ENCODE assay signal across 9 cellular contexts in genomic region chr4:150960818-150961217, GRCh38. TPM values are rescaled to one million over a fixed set of nuclear protein-coding genes. Genes with fewer than 3 reads are reported as not detected.
A peak's percentile ranks its signal among the peaks of the same experiment; 100 is the strongest.
DNase-seq lines count a peak whose midpoint lies in the region; ATAC-seq and TF ChIP-seq lines count a peak whose summit lies in the region.
"Had no signal": no experiment of that assay in that cellular context is flagged by ENCODE, and none has a peak within 500 bp of the region (broad histone marks: within the 10 kb centered on the region; RNA-seq: fewer than 3 reads in every experiment).

No MANE protein-coding gene starts in this region.

- ATAC-seq in GM18502 (IDR thresholded peaks at IDR 0.05; ENCODE audit: poor library complexity, unreplicated experiment) (peak; percentile 57), left lung (peak; percentile 88)
- ATAC-seq in activated naive CD8-positive, alpha-beta T cell treated with anti-CD3 and anti-CD28 coated beads, Interleukin-2, amount 10 ng/mL, durations not matched to agents 7 days and 5 days (ENCODE audit: low read depth) = peak; percentile 47

- H3K27me3 ChIP-seq in left lung = no peaks in the 10 kb centered on the region
- H3K27me3 ChIP-seq in tibial nerve = no peaks in the 10 kb centered on the region

- peak; percentile 41 for DNase-seq in A172 (ENCODE audit: low spot score)
- peak; percentile 12 for DNase-seq in NCI-H460 (ENCODE audit: extremely low read depth, low read depth)
- DNase-seq in activated naive CD8-positive, alpha-beta T cell treated with anti-CD3 and anti-CD28 coated beads, Interleukin-2, amount 10 ng/mL, durations not matched to agents 7 days and 5 days = no peak
- peak in 1 of 2 donors; percentile 44 for DNase-seq in left lung
- DNase-seq in tibial nerve (ENCODE audit: low spot score in 2 of 2) = no peak
- no peak for DNase-seq in DMS153 (lab: John Stamatoyannopoulos, UW)
- no peak for DNase-seq in central memory CD4-positive, alpha-beta T cell

- TF ChIP-seq CTCF in left lung (IDR thresholded peaks at IDR 0.05) (peak; percentile 20 to 36), tibial nerve (IDR thresholded peaks at IDR 0.05) (no peak)

- peaks cover 39% of the 10 kb centered on the region for H3K36me3 Mint-ChIP-seq in activated naive CD8-positive, alpha-beta T cell treated with anti-CD3 and anti-CD28 coated beads, Interleukin-2, amount 10 ng/mL, durations not matched to agents 7 days and 5 days

- H3K27ac ChIP-seq in left lung = no peak overlapping the region
- H3K27ac ChIP-seq in tibial nerve = no peak overlapping the region

- TF ChIP-seq EP300 in tibial nerve (IDR thresholded peaks at IDR 0.05) = no peak

- peaks cover 0 to 4% of the 10 kb centered on the region in 2 donors for H3K4me1 ChIP-seq in left lung
- H3K4me1 ChIP-seq in tibial nerve = peaks cover 0 to 18% (median 0%) of the 10 kb centered on the region in 4 donors

- H3K27ac Mint-ChIP-seq in activated naive CD8-positive, alpha-beta T cell treated with anti-CD3 and anti-CD28 coated beads, Interleukin-2, amount 10 ng/mL, durations not matched to agents 7 days and 5 days = no peak overlapping the region
- H3K27ac Mint-ChIP-seq: stimulated activated naive CD8-positive, alpha-beta T cell treated with anti-CD3 and anti-CD28 coated beads, Interleukin-15, Interleukin-2, amounts not matched to agents 100 ng/mL and 50 ng/mL, for 24 hours had no signal

- H3K9me3 ChIP-seq in left lung = peaks cover 0 to 10% of the 10 kb centered on the region in 2 donors
- H3K9me3 ChIP-seq in tibial nerve = peaks cover 0 to 9% (median 0%) of the 10 kb centered on the region in 4 donors

- WGBS in tibial nerve, 2 donors = 93 to 96% methylated on average over 2 of the region's 2 CpGs

- TF ChIP-seq POLR2A in tibial nerve (IDR thresholded peaks at IDR 0.05) = no peak

- H3K36me3 ChIP-seq in left lung (no peaks in the 10 kb centered on the region), tibial nerve (peaks cover 0 to 8% (median 0%) of the 10 kb centered on the region in 3 donors)

- peaks cover 18% of the 10 kb centered on the region for H3K9me3 Mint-ChIP-seq in activated naive CD8-positive, alpha-beta T cell treated with anti-CD3 and anti-CD28 coated beads, Interleukin-2, amount 10 ng/mL, durations not matched to agents 7 days and 5 days

- intact Hi-C loops in left lung (cut with DNase I) = no loop called here

- POLR2A ChIA-PET in activated naive CD8-positive, alpha-beta T cell treated with anti-CD3 and anti-CD28 coated beads, Interleukin-2, amount 10 ng/mL, durations not matched to agents 7 days and 5 days (lab: Charles Lee) = no interaction called here

- no peaks in the 10 kb centered on the region for H3K4me1 Mint-ChIP-seq in activated naive CD8-positive, alpha-beta T cell treated with anti-CD3 and anti-CD28 coated beads, Interleukin-2, amount 10 ng/mL, durations not matched to agents 7 days and 5 days

- no peak overlapping the region for H3K4me3 ChIP-seq in left lung
- no peak overlapping the region for H3K4me3 ChIP-seq in tibial nerve

- H3K4me3 Mint-ChIP-seq in activated naive CD8-positive, alpha-beta T cell treated with anti-CD3 and anti-CD28 coated beads, Interleukin-2, amount 10 ng/mL, durations not matched to agents 7 days and 5 days = no peak overlapping the region
- H3K4me3 Mint-ChIP-seq: stimulated activated naive CD8-positive, alpha-beta T cell treated with anti-CD3 and anti-CD28 coated beads, Interleukin-15, Interleukin-2, amounts not matched to agents 100 ng/mL and 50 ng/mL, for 24 hours had no signal

- H3K27me3 Mint-ChIP-seq in activated naive CD8-positive, alpha-beta T cell treated with anti-CD3 and anti-CD28 coated beads, Interleukin-2, amount 10 ng/mL, durations not matched to agents 7 days and 5 days = no peaks in the 10 kb centered on the region
- H3K27me3 Mint-ChIP-seq: stimulated activated naive CD8-positive, alpha-beta T cell treated with anti-CD3 and anti-CD28 coated beads, Interleukin-15, Interleukin-2, amounts not matched to agents 100 ng/mL and 50 ng/mL, for 24 hours had no signal

RNA-seq across cellular contexts. Expression of gene LRBA, which starts 54.3 kb away (rescaled TPM):
- 25.9 and 27.4 TPM in 2 replicates for total RNA-seq in A172 (2014; rRNA removed; shearing (Covaris generic))
- 22.9 and 25.7 TPM in 2 replicates for total RNA-seq in NCI-H460 (2014; rRNA removed; shearing (Covaris generic))
- polyA plus RNA-seq in NCI-H460 (2014; cell fraction: nucleus; rRNA removed) = 11.7 and 19.6 TPM in 2 replicates
- total RNA-seq in activated naive CD8-positive, alpha-beta T cell treated with anti-CD3 and anti-CD28 coated beads, Interleukin-2, amount 10 ng/mL, durations not matched to agents 7 days and 5 days = 10 to 100 TPM; 47.9 to 50.6 TPM
- total RNA-seq in left lung (10 to 100 TPM; 46.1 to 46.3 TPM), tibial nerve (10 to 100 TPM; 35.4 to 43.1 (median 38.0) TPM)

Comparison
In these comparisons a context has a peak if more than half of its experiments do, and no peak if none do; other contexts are left out.
1. DNase-seq: peak in A172 (single experiment) and NCI-H460 (single experiment); none in activated naive CD8-positive, alpha-beta T cell treated with anti-CD3 and anti-CD28 coated beads, Interleukin-2, amount 10 ng/mL, durations not matched to agents 7 days and 5 days (single experiment), tibial nerve (0 of 2), DMS153 (single experiment) and central memory CD4-positive, alpha-beta T cell (single experiment).
2. CTCF ChIP-seq: peak in left lung (2 of 2); none in tibial nerve (0 of 5).
3. Peak in every context shown above with its lines, with median percentiles within 50 percentile points of each other: ATAC-seq.